Comparison of ENCODE assay signal across 32 cellular contexts in the genomic region with DNA sequence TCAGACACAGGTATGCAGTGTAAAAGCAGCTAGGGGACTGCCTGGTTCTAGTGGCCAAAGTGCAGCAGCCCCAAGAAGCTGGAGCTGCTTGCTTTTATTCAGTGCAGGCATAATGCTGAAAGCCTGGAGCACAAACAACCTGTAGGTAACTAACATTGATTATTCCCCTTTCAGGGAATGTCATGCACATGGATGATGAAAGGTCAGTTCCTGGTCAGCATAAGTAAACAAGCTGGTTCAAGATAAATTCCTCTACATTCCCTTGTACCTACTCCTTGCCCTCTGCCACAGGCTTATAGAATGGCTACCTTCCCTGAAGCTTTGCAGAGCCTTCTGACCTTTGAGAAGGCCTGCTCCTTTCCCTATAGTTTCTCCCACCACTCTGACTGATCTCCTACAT.
"Had no signal": no experiment of that assay in that cellular context is flagged by ENCODE, and none has a peak within 500 bp of the region (broad histone marks: within the 10 kb centered on the region; RNA-seq: fewer than 3 reads in every experiment).

No MANE protein-coding gene starts in this region.

- H3K36me3 ChIP-seq: adrenal gland, brain microvascular endothelial cell, breast epithelium had no signal

- DNase-seq: activated B cell treated with CpG ODN at 0.5 μM for 24 hours; activated CD4-positive, alpha-beta memory T cell treated with anti-CD3 and anti-CD28 coated beads for 36 hours; activated CD4-positive, alpha-beta T cell treated with anti-CD3 and anti-CD28 coated beads for 4 hours; activated CD4-positive, alpha-beta T cell treated with anti-CD3 and anti-CD28 coated beads, Interleukin-2, amount 10 ng/mL, durations not matched to agents 24 days and 14 days; activated CD4-positive, alpha-beta T cell treated with anti-CD3 and anti-CD28 coated beads, Interleukin-2, amount 50 U/mL, for 1 hour; activated CD4-positive, alpha-beta T cell treated with anti-CD3 and anti-CD28 coated beads, Interleukin-2, amount 50 U/mL, for 4 hours; activated CD4-positive, CD25-positive, alpha-beta regulatory T cell treated with anti-CD3 and anti-CD28 coated beads, Interleukin-2, amount 50 U/mL, for 72 hours; activated CD8-positive, alpha-beta memory T cell treated with anti-CD3 and anti-CD28 coated beads, Interleukin-2, amount 50 U/mL, for 4 hours; activated CD8-positive, alpha-beta T cell treated with anti-CD3 and anti-CD28 coated beads for 36 hours; activated effector memory CD4-positive, alpha-beta T cell treated with anti-CD3 and anti-CD28 coated beads, Interleukin-2, amount 50 U/mL, for 16 hours; activated gamma-delta T cell treated with Interleukin-2 at 50 U/mL for 16 hours; activated naive CD4-positive, alpha-beta T cell; activated naive CD4-positive, alpha-beta T cell treated with anti-CD3 and anti-CD28 coated beads for 36 hours; activated naive CD4-positive, alpha-beta T cell treated with anti-CD3 and anti-CD28 coated beads, Interleukin-2, amount 50 U/mL, for 16 hours; activated naive CD8-positive, alpha-beta T cell treated with anti-CD3 and anti-CD28 coated beads for 36 hours; activated T-cell treated with anti-CD3 and anti-CD28 coated beads for 4 hours; activated T-cell treated with anti-CD3 and anti-CD28 coated beads, Interleukin-2, amount 50 U/mL, for 1 hour; activated T-cell treated with anti-CD3 and anti-CD28 coated beads, Interleukin-2, amount 50 U/mL, for 4 hours; activated T-cell treated with anti-CD3 and anti-CD28 coated beads, Interleukin-2, amount 50 U/mL, for 72 hours; adrenal gland; amniotic stem cell; aorta; body of pancreas; brain microvascular endothelial cell; central memory CD4-positive, alpha-beta T cell; T-helper 1 cell; T-helper 2 cell; T-helper 9 cell had no signal

- H3K4me1 ChIP-seq: adrenal gland, body of pancreas, breast epithelium had no signal

- H3K27me3 ChIP-seq: adrenal gland, body of pancreas, brain microvascular endothelial cell, breast epithelium had no signal

- ATAC-seq: activated CD8-positive, alpha-beta T cell treated with anti-CD3 and anti-CD28 coated beads for 36 hours; activated naive CD4-positive, alpha-beta T cell treated with anti-CD3 and anti-CD28 coated beads, Interleukin-2, amount 50 U/mL, for 72 hours; activated T-cell treated with anti-CD3 and anti-CD28 coated beads, Interleukin-2, amount 50 U/mL, for 4 hours; activated T-cell treated with anti-CD3 and anti-CD28 coated beads, Interleukin-2, amount 50 U/mL, for 72 hours; activated T-helper 17 cell treated with anti-CD3 and anti-CD28 coated beads, Interleukin-2, amount 50 U/mL, for 72 hours; body of pancreas had no signal

- H3K27ac ChIP-seq: adrenal gland, body of pancreas, brain microvascular endothelial cell, breast epithelium, VCaP had no signal

- H3K4me3 ChIP-seq: adrenal gland, body of pancreas, breast epithelium had no signal

- H3K9me3 ChIP-seq: adrenal gland, body of pancreas, breast epithelium had no signal
